In the genomic region with DNA sequence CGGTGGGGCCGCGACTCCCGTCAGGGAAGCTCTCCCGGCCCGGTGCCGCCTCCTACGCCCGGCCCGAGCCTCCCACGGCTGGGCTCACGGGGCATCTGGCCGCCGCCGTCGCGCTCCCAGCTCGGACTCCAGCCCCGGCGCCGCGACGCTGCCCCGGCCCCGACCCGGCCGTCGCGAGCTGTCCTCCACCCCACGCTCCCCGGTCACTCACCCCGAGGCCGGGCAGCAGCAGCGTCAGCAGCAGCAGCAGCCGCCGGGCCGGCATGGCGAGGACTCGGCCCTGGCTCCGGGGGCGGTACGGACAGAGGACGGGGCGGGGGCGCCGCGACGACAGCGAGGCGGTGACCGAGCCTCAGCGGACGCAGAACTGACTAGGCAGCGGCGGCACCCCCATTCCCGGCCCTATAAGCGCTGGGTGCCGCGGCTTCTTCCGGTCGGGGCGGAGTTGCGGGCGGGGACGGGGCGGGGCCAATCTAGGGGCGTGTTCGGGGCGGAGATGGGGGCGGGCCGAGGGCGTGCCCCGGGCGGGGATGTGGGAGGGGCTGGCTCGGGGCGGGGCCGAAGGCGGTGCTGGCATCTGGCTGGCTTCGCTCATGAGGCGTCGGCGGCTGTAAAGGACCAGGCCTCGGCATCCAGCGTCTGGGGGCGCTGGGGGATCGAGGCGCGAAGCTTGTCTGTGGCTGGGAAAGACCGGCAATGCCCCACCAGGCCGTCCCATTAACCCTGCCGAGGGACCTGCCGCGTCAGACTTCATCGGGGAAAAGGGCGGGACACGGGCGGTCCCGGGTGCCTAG, we compare ENCODE assay signal across 1 cellular context.
TF ChIP-seq lines count a peak whose summit lies in the region.

A gene (minus strand): TSS at position 380 of the 794 bp plus-strand sequence. CDS start 115 bp downstream, at position 265.

TF ChIP-seq in HepG2, 621 proteins besides CTCF, POLR2A, EP300 and RAD21 (continued from another document and continues in another):
- no peak for TF ChIP-seq SOX6 (IDR thresholded peaks at IDR 0.05)
- no peak; the same call in 1 of the 2 replicates for TF ChIP-seq SOX6 (CRISPR knock-in tag; IDR thresholded peaks at IDR 0.05)
- TF ChIP-seq FOSL1 (CRISPR knock-in tag; IDR thresholded peaks at IDR 0.05; ENCODE audit: borderline replicate concordance) = no peak
- TF ChIP-seq, protein P1, sequence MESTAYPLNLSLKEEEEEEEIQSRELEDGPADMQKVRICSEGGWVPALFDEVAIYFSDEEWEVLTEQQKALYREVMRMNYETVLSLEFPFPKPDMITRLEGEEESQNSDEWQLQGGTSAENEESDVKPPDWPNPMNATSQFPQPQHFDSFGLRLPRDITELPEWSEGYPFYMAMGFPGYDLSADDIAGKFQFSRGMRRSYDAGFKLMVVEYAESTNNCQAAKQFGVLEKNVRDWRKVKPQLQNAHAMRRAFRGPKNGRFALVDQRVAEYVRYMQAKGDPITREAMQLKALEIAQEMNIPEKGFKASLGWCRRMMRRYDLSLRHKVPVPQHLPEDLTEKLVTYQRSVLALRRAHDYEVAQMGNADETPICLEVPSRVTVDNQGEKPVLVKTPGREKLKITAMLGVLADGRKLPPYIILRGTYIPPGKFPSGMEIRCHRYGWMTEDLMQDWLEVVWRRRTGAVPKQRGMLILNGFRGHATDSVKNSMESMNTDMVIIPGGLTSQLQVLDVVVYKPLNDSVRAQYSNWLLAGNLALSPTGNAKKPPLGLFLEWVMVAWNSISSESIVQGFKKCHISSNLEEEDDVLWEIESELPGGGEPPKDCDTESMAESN (CRISPR knock-in tag; conservative IDR thresholded peaks at IDR 0.05) = peak; percentile 99
- TF ChIP-seq ZNF547 (CRISPR knock-in tag; IDR thresholded peaks at IDR 0.05) = peak; percentile 42
- peak; percentile 92 for TF ChIP-seq TGIF2 (CRISPR knock-in tag; IDR thresholded peaks at IDR 0.05)
- peak; percentile 22; the same call in 1 of the 2 replicates for TF ChIP-seq ZNF205 (CRISPR knock-in tag; IDR thresholded peaks at IDR 0.05)
- TF ChIP-seq, protein P2, sequence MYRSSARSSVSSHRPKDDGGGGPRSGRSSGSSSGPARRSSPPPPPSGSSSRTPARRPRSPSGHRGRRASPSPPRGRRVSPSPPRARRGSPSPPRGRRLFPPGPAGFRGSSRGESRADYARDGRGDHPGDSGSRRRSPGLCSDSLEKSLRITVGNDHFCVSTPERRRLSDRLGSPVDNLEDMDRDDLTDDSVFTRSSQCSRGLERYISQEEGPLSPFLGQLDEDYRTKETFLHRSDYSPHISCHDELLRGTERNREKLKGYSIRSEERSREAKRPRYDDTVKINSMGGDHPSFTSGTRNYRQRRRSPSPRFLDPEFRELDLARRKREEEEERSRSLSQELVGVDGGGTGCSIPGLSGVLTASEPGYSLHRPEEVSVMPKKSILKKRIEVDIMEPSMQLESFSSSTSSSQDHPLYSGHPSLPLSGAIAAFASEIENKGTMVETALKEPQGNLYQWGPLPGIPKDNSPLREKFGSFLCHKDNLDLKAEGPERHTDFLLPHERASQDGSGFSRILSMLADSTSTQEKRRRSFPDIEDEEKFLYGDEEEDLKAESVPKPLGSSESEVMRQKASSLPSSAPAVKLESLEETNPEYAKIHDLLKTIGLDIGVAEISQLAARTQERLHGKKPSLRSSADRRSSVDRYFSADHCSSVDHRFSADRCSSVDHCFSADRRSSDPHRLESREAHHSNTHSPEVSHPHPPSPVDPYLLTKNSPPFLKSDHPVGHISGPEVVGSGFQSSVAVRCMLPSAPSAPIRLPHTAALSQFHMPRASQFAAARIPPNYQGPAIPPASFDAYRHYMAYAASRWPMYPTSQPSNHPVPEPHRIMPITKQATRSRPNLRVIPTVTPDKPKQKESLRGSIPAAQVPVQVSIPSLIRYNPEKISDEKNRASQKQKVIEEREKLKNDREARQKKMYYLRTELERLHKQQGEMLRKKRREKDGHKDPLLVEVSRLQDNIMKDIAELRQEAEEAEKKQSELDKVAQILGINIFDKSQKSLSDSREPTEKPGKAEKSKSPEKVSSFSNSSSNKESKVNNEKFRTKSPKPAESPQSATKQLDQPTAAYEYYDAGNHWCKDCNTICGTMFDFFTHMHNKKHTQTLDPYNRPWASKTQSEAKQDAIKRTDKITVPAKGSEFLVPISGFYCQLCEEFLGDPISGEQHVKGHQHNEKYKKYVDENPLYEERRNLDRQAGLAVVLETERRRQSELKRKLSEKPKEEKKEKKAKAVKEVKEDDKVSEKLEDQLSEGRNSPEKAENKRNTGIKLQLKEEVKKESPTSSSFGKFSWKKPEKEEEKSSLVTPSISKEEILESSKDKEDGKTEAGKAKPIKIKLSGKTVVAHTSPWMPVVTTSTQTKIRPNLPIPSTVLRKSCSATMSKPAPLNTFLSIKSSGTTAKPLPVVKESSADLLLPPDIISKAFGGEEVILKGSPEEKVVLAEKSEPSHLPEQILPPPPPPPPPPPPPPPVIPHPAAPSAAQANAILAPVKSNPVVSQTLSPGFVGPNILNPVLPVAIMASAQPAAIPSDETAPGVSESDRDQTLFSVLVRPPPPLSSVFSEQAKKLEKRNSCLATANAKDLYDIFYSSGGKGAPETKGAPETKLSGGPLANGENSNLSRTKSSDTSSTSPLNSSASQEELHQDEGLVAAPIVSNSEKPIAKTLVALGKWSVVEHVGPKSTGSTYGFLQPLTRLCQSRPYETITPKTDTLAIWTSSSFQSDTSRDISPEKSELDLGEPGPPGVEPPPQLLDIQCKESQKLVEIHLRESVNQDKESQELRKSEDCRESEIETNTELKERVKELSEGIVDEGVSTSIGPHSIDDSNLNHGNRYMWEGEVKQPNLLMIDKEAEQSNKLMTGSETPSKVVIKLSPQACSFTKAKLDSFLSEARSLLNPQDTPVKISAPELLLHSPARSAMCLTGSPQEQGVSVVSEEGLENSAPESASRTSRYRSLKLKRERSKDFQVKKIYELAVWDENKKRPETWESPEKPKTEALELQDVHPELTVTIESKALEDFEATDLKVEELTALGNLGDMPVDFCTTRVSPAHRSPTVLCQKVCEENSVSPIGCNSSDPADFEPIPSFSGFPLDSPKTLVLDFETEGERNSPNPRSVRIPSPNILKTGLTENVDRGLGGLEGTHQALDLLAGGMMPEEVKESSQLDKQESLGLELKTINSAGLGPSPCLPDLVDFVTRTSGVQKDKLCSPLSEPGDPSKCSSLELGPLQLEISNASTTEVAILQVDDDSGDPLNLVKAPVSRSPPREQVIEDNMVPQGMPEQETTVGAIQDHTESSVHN (CRISPR knock-in tag; IDR thresholded peaks at IDR 0.05) = peak; percentile 72; the same call in 1 of the 2 replicates
- TF ChIP-seq, protein P3, sequence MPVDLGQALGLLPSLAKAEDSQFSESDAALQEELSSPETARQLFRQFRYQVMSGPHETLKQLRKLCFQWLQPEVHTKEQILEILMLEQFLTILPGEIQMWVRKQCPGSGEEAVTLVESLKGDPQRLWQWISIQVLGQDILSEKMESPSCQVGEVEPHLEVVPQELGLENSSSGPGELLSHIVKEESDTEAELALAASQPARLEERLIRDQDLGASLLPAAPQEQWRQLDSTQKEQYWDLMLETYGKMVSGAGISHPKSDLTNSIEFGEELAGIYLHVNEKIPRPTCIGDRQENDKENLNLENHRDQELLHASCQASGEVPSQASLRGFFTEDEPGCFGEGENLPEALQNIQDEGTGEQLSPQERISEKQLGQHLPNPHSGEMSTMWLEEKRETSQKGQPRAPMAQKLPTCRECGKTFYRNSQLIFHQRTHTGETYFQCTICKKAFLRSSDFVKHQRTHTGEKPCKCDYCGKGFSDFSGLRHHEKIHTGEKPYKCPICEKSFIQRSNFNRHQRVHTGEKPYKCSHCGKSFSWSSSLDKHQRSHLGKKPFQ (CRISPR knock-in tag; IDR thresholded peaks at IDR 0.05; ENCODE audit: insufficient replicate concordance) = no peak
- TF ChIP-seq GABPA (IDR thresholded peaks at IDR 0.05; ENCODE audit: low read depth, low read length) = no peak
- TF ChIP-seq GABPA (CRISPR knock-in tag; IDR thresholded peaks at IDR 0.05; ENCODE audit: low read depth) = peak; percentile 71
- 0 out of 2 replicates have a peak, but pooled peaks have one; percentile 14 for TF ChIP-seq ZNF292 (CRISPR knock-in tag; IDR thresholded peaks at IDR 0.05; ENCODE audit: borderline replicate concordance, low read depth)
- no peak for TF ChIP-seq BRD4 (CRISPR knock-in tag; IDR thresholded peaks at IDR 0.05)
- TF ChIP-seq, protein P4, sequence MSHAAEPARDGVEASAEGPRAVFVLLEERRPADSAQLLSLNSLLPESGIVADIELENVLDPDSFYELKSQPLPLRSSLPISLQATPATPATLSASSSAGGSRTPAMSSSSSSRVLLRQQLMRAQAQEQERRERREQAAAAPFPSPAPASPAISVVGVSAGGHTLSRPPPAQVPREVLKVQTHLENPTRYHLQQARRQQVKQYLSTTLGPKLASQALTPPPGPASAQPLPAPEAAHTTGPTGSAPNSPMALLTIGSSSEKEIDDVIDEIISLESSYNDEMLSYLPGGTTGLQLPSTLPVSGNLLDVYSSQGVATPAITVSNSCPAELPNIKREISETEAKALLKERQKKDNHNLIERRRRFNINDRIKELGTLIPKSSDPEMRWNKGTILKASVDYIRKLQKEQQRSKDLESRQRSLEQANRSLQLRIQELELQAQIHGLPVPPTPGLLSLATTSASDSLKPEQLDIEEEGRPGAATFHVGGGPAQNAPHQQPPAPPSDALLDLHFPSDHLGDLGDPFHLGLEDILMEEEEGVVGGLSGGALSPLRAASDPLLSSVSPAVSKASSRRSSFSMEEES (CRISPR knock-in tag; IDR thresholded peaks at IDR 0.05) = peak; percentile 64; the same call in 1 of the 2 replicates
- TF ChIP-seq TCF7 (IDR thresholded peaks at IDR 0.05; ENCODE audit: low read depth) = no peak
- TF ChIP-seq, protein P5, sequence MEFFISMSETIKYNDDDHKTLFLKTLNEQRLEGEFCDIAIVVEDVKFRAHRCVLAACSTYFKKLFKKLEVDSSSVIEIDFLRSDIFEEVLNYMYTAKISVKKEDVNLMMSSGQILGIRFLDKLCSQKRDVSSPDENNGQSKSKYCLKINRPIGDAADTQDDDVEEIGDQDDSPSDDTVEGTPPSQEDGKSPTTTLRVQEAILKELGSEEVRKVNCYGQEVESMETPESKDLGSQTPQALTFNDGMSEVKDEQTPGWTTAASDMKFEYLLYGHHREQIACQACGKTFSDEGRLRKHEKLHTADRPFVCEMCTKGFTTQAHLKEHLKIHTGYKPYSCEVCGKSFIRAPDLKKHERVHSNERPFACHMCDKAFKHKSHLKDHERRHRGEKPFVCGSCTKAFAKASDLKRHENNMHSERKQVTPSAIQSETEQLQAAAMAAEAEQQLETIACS (CRISPR knock-in tag; IDR thresholded peaks at IDR 0.05) = peak; percentile 3; the same call in 1 of the 2 replicates
- peak; percentile 57; the same call in 1 of the 2 replicates for TF ChIP-seq MIXL1 (CRISPR knock-in tag; IDR thresholded peaks at IDR 0.05)
- TF ChIP-seq, protein P6, sequence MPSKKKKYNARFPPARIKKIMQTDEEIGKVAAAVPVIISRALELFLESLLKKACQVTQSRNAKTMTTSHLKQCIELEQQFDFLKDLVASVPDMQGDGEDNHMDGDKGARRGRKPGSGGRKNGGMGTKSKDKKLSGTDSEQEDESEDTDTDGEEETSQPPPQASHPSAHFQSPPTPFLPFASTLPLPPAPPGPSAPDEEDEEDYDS (CRISPR knock-in tag; IDR thresholded peaks at IDR 0.05) = peak; percentile 99
- no peak for TF ChIP-seq ZNF382 (CRISPR knock-in tag; IDR thresholded peaks at IDR 0.05; ENCODE audit: borderline replicate concordance)
- peak in 1 of 2 experiments; percentile 89; a peak in 2 of 4 replicates for TF ChIP-seq KLF16 (CRISPR knock-in tag; IDR thresholded peaks at IDR 0.05)
- no peak for TF ChIP-seq SMAD1 (CRISPR knock-in tag; IDR thresholded peaks at IDR 0.05; ENCODE audit: borderline replicate concordance, low read depth)
- peak; percentile 72; the same call in 1 of the 2 replicates for TF ChIP-seq ZBTB42 (CRISPR knock-in tag; IDR thresholded peaks at IDR 0.05)
- TF ChIP-seq KLF9 (CRISPR knock-in tag; IDR thresholded peaks at IDR 0.05; ENCODE audit: low read depth) = no peak
- no peak for TF ChIP-seq ZNF7 (CRISPR knock-in tag; IDR thresholded peaks at IDR 0.05)
- no peak for TF ChIP-seq TCF12 (IDR thresholded peaks at IDR 0.05)
- no peak for TF ChIP-seq TCF12 (CRISPR knock-in tag; IDR thresholded peaks at IDR 0.05)
- no peak for TF ChIP-seq MIER2 (CRISPR knock-in tag; IDR thresholded peaks at IDR 0.05)
- peak; percentile 75 for TF ChIP-seq KAT8 (CRISPR knock-in tag; IDR thresholded peaks at IDR 0.05)
- peak; percentile 93 for TF ChIP-seq ZNF788 (CRISPR knock-in tag; IDR thresholded peaks at IDR 0.05; ENCODE audit: borderline replicate concordance)
- no peak for TF ChIP-seq CCAR2 (optimal IDR thresholded peaks at IDR 0.05; ENCODE audit: low read depth, low read length)
- 0 out of 2 replicates have a peak, but pooled peaks have one; percentile 78 for TF ChIP-seq ZNF749 (CRISPR knock-in tag; IDR thresholded peaks at IDR 0.05; ENCODE audit: borderline replicate concordance)
- no peak for TF ChIP-seq ZNF530 (CRISPR knock-in tag; IDR thresholded peaks at IDR 0.05; ENCODE audit: low read depth)
- TF ChIP-seq GABPB1 (CRISPR knock-in tag; IDR thresholded peaks at IDR 0.05) = peak; percentile 85
- no peak for TF ChIP-seq NCOA1 (CRISPR knock-in tag; IDR thresholded peaks at IDR 0.05)
- peak; percentile 92 for TF ChIP-seq DNMT1 (CRISPR knock-in tag; IDR thresholded peaks at IDR 0.05)
- peak; percentile 57 for TF ChIP-seq ZNF781 (CRISPR knock-in tag; IDR thresholded peaks at IDR 0.05; ENCODE audit: borderline replicate concordance, not compliant biosample characterization)
- TF ChIP-seq NRL (CRISPR knock-in tag; IDR thresholded peaks at IDR 0.05; ENCODE audit: borderline replicate concordance) = no peak; the same call in 1 of the 2 replicates
- peak; percentile 62; the same call in 1 of the 2 replicates for TF ChIP-seq FOXC1 (CRISPR knock-in tag; IDR thresholded peaks at IDR 0.05; ENCODE audit: borderline replicate concordance)
- TF ChIP-seq, protein P7, sequence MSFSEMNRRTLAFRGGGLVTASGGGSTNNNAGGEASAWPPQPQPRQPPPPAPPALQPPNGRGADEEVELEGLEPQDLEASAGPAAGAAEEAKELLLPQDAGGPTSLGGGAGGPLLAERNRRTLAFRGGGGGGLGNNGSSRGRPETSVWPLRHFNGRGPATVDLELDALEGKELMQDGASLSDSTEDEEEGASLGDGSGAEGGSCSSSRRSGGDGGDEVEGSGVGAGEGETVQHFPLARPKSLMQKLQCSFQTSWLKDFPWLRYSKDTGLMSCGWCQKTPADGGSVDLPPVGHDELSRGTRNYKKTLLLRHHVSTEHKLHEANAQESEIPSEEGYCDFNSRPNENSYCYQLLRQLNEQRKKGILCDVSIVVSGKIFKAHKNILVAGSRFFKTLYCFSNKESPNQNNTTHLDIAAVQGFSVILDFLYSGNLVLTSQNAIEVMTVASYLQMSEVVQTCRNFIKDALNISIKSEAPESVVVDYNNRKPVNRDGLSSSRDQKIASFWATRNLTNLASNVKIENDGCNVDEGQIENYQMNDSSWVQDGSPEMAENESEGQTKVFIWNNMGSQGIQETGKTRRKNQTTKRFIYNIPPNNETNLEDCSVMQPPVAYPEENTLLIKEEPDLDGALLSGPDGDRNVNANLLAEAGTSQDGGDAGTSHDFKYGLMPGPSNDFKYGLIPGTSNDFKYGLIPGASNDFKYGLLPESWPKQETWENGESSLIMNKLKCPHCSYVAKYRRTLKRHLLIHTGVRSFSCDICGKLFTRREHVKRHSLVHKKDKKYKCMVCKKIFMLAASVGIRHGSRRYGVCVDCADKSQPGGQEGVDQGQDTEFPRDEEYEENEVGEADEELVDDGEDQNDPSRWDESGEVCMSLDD (CRISPR knock-in tag; IDR thresholded peaks at IDR 0.05; ENCODE audit: borderline replicate concordance) = peak; percentile 77
- TF ChIP-seq, protein P8, sequence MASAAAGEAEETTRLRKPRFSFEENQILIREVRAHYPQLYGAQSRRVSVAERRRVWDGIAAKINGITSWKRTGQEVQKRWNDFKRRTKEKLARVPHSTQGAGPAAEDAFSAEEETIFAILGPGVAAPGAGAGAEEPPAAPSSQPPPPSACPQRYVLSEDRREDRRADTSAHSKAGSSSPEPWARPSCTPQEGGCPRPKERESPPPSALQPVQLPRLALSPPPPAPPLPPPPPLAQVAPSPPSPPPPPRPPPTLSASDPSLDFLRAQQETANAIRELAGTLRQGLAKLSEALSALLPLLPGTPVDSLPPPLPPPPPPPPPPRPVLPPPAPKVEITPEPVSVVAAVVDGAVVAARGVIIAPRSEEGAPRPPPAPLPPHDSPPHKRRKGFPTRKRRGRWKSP (CRISPR knock-in tag; IDR thresholded peaks at IDR 0.05) = peak; percentile 71; the same call in 1 of the 2 replicates
